Comparison of ENCODE assay signal across 1 cellular context in genomic region chr4:6183740-6184139, GRCh38.
TF ChIP-seq lines count a peak whose summit lies in the region.

No MANE protein-coding gene starts in this region.

TF ChIP-seq in GM12878, 131 proteins besides CTCF, POLR2A, EP300 and RAD21 (continued from another document and continues in another):
- TF ChIP-seq ELK1 (IDR thresholded peaks at IDR 0.05; ENCODE audit: low read depth, low read length) (peak; percentile 56; the same call in 1 of the 2 replicates), ASH2L (IDR thresholded peaks at IDR 0.05; ENCODE audit: borderline replicate concordance, low read depth) (0 out of 2 replicates have a peak, but pooled peaks have one; percentile 61), ZNF207 (IDR thresholded peaks at IDR 0.05; ENCODE audit: borderline replicate concordance) (no peak), POLR2AphosphoS2 (IDR thresholded peaks at IDR 0.05; ENCODE audit: low read depth, low read length) (no peak), STAT3 (IDR thresholded peaks at IDR 0.05; ENCODE audit: low read depth, low read length) (peak; percentile 92; the same call in 1 of the 2 replicates), SIN3A (IDR thresholded peaks at IDR 0.05; ENCODE audit: low read depth, low read length) (peak; percentile 60; the same call in 1 of the 2 replicates), CREM (IDR thresholded peaks at IDR 0.05; ENCODE audit: low read depth) (peak; percentile 85), TCF7 (IDR thresholded peaks at IDR 0.05; ENCODE audit: borderline replicate concordance) (peak; percentile 97), HSF1 (IDR thresholded peaks at IDR 0.05; ENCODE audit: low read depth, low read length) (no peak), TBL1XR1 (IDR thresholded peaks at IDR 0.05; ENCODE audit: low read depth, low read length) (peak; percentile 82), ZSCAN29 (IDR thresholded peaks at IDR 0.05) (no peak), WRNIP1 (IDR thresholded peaks at IDR 0.05; ENCODE audit: borderline replicate concordance, low read depth, low read length) (no peak), SUPT20H (IDR thresholded peaks at IDR 0.05; ENCODE audit: borderline replicate concordance, control insufficient read depth, low read depth, low read length) (no peak), REST (IDR thresholded peaks at IDR 0.05; ENCODE audit: low read depth, low read length) (no peak), MXI1 (IDR thresholded peaks at IDR 0.05; ENCODE audit: low read depth, low read length) (peak; percentile 68), FOXK2 (IDR thresholded peaks at IDR 0.05) (no peak), ZNF622 (IDR thresholded peaks at IDR 0.05) (no peak), NRF1 (conservative IDR thresholded peaks at IDR 0.05; ENCODE audit: low read depth, low read length) (no peak), PML (IDR thresholded peaks at IDR 0.05; ENCODE audit: low read length) (peak; percentile 85), HCFC1 (IDR thresholded peaks at IDR 0.05; ENCODE audit: low read length) (0 out of 2 replicates have a peak, but pooled peaks have one; percentile 14), EGR1 (IDR thresholded peaks at IDR 0.05; ENCODE audit: borderline replicate concordance in 1 of 2, low read depth in 2 of 2, low read length in 2 of 2) (no peak), RBBP5 (conservative IDR thresholded peaks at IDR 0.05) (no peak), RAD51 (IDR thresholded peaks at IDR 0.05) (no peak), NR2F1 (conservative IDR thresholded peaks at IDR 0.05) (peak; percentile 88), ESRRA (IDR thresholded peaks at IDR 0.05; ENCODE audit: low read length) (peak; percentile 20; the same call in 1 of the 2 replicates), NR2C2 (IDR thresholded peaks at IDR 0.05; ENCODE audit: borderline replicate concordance, control insufficient read depth, insufficient read length, low read depth) (no peak), DPF2 (IDR thresholded peaks at IDR 0.05) (peak; percentile 84), IRF4 (IDR thresholded peaks at IDR 0.05; ENCODE audit: low read depth, low read length) (peak; percentile 66), NBN (IDR thresholded peaks at IDR 0.05) (peak; percentile 84), SMC3 (IDR thresholded peaks at IDR 0.05; ENCODE audit: borderline replicate concordance, low read length) (peak; percentile 3; the same call in 1 of the 2 replicates), SMAD1 (IDR thresholded peaks at IDR 0.05; ENCODE audit: low read depth, partially characterized antibody) (peak; percentile 56), CEBPB (IDR thresholded peaks at IDR 0.05; ENCODE audit: borderline replicate concordance in 1 of 2, low read depth in 2 of 2, low read length in 2 of 2) (no peak), POU2F2 (IDR thresholded peaks at IDR 0.05; ENCODE audit: borderline replicate concordance, low read depth, low read length) (peak; percentile 100), BCL11A (IDR thresholded peaks at IDR 0.05; ENCODE audit: low read depth, low read length) (peak; percentile 89), ZBTB11 (CRISPR knock-in tag; IDR thresholded peaks at IDR 0.05) (no peak), KAT2A (conservative IDR thresholded peaks at IDR 0.05; ENCODE audit: control insufficient read depth, low read depth, low read length) (no peak), KDM1A (IDR thresholded peaks at IDR 0.05; ENCODE audit: borderline replicate concordance) (no peak), NR2C1 (IDR thresholded peaks at IDR 0.05) (no peak), SREBF2 (IDR thresholded peaks at IDR 0.05; ENCODE audit: low read length) (no peak), SRF (IDR thresholded peaks at IDR 0.05; ENCODE audit: low read depth in 2 of 2, low read length in 2 of 2) (0 out of 4 replicates have a peak, but pooled peaks of 1 of the 2 experiments have one; percentile 68), MEF2A (IDR thresholded peaks at IDR 0.05; ENCODE audit: insufficient read depth, low read depth, low read length) (peak; percentile 82)
- TF ChIP-seq, protein P1, sequence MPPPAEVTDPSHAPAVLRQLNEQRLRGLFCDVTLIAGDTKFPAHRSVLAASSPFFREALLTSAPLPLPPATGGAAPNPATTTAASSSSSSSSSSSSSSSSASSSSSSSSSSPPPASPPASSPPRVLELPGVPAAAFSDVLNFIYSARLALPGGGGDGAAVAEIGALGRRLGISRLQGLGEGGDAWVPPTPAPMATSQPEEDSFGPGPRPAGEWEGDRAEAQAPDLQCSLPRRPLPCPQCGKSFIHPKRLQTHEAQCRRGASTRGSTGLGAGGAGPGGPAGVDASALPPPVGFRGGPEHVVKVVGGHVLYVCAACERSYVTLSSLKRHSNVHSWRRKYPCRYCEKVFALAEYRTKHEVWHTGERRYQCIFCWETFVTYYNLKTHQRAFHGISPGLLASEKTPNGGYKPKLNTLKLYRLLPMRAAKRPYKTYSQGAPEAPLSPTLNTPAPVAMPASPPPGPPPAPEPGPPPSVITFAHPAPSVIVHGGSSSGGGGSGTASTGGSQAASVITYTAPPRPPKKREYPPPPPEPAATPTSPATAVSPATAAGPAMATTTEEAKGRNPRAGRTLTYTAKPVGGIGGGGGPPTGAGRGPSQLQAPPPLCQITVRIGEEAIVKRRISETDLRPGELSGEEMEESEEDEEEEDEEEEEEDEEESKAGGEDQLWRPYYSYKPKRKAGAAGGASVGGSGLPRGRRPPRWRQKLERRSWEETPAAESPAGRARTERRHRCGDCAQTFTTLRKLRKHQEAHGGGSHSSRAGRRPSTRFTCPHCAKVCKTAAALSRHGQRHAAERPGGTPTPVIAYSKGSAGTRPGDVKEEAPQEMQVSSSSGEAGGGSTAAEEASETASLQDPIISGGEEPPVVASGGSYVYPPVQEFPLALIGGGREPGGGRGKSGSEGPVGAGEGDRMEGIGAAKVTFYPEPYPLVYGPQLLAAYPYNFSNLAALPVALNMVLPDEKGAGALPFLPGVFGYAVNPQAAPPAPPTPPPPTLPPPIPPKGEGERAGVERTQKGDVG (CRISPR knock-in tag; IDR thresholded peaks at IDR 0.05) = no peak
- TF ChIP-seq, protein P2, sequence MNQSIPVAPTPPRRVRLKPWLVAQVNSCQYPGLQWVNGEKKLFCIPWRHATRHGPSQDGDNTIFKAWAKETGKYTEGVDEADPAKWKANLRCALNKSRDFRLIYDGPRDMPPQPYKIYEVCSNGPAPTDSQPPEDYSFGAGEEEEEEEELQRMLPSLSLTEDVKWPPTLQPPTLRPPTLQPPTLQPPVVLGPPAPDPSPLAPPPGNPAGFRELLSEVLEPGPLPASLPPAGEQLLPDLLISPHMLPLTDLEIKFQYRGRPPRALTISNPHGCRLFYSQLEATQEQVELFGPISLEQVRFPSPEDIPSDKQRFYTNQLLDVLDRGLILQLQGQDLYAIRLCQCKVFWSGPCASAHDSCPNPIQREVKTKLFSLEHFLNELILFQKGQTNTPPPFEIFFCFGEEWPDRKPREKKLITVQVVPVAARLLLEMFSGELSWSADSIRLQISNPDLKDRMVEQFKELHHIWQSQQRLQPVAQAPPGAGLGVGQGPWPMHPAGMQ (IDR thresholded peaks at IDR 0.05; ENCODE audit: borderline replicate concordance) = no peak
- TF ChIP-seq, protein P3, sequence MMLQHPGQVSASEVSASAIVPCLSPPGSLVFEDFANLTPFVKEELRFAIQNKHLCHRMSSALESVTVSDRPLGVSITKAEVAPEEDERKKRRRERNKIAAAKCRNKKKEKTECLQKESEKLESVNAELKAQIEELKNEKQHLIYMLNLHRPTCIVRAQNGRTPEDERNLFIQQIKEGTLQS (IDR thresholded peaks at IDR 0.05; ENCODE audit: borderline replicate concordance, extremely low read depth, low read depth, low read length) = no peak
- TF ChIP-seq, protein P4, sequence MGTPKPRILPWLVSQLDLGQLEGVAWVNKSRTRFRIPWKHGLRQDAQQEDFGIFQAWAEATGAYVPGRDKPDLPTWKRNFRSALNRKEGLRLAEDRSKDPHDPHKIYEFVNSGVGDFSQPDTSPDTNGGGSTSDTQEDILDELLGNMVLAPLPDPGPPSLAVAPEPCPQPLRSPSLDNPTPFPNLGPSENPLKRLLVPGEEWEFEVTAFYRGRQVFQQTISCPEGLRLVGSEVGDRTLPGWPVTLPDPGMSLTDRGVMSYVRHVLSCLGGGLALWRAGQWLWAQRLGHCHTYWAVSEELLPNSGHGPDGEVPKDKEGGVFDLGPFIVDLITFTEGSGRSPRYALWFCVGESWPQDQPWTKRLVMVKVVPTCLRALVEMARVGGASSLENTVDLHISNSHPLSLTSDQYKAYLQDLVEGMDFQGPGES (IDR thresholded peaks at IDR 0.05) = no peak
- TF ChIP-seq, protein P5, sequence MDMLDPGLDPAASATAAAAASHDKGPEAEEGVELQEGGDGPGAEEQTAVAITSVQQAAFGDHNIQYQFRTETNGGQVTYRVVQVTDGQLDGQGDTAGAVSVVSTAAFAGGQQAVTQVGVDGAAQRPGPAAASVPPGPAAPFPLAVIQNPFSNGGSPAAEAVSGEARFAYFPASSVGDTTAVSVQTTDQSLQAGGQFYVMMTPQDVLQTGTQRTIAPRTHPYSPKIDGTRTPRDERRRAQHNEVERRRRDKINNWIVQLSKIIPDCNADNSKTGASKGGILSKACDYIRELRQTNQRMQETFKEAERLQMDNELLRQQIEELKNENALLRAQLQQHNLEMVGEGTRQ (IDR thresholded peaks at IDR 0.05; ENCODE audit: borderline replicate concordance, low read depth, low read length) = no peak
- TF ChIP-seq, protein P6, sequence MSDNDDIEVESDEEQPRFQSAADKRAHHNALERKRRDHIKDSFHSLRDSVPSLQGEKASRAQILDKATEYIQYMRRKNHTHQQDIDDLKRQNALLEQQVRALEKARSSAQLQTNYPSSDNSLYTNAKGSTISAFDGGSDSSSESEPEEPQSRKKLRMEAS (IDR thresholded peaks at IDR 0.05; ENCODE audit: low read depth, low read length) = peak; percentile 26; the same call in 1 of the 2 replicates
